In the genomic region with DNA sequence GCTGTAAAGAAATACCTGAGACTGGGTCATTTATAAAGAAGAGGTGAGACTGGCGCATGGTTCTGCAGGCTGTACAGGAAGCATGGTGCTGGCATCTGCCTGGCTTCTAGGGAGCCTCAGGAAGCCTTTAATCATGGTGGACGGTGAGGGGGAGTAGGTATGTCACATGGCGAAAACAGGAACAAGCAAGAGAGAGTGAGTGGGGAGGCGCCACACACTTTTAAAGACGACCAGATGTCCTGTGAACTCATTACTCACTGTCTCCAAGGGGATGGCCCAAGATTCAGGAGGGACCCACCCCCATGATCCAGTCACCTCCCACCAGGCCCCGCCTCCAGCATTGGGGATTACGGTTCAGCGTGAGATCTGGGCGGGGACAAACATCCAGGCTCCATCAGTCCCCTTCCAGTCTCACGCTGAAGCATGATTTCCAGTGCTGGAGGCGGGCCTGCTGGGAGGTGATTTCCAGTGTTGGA, we compare ENCODE assay signal across 9 cellular contexts. TPM values are rescaled to one million over a fixed set of nuclear protein-coding genes. Genes with fewer than 3 reads are reported as not detected.
A peak's percentile ranks its signal among the peaks of the same experiment; 100 is the strongest.
DNase-seq lines count a peak whose midpoint lies in the region; ATAC-seq, FAIRE-seq and TF ChIP-seq lines count a peak whose summit lies in the region.
"Had no signal": no experiment of that assay in that cellular context is flagged by ENCODE, and none has a peak within 500 bp of the region (broad histone marks: within the 10 kb centered on the region; RNA-seq: fewer than 3 reads in every experiment).

No MANE protein-coding gene starts in this region.

- ATAC-seq in esophagus mucosa, result peak; percentile 33
- ATAC-seq in GM18870 (IDR thresholded peaks at IDR 0.05; ENCODE audit: unreplicated experiment), result no peak
- no peak for ATAC-seq in HG03442 (IDR thresholded peaks at IDR 0.05; ENCODE audit: unreplicated experiment)

- POLR2A ChIA-PET in RWPE1 (lab: Yijun Ruan, JAX; ENCODE audit: low non-redundant PET), result interaction anchor here (0.5 kb wide), 1 partner anchor 32 kb away, joined by 3 read pairs; no protein-coding TSS in a partner anchor

- CTCF ChIA-PET in RWPE1 (lab: Yijun Ruan, JAX), result no interaction called here

- TF ChIP-seq CTCF in RWPE1 (conservative IDR thresholded peaks at IDR 0.05; ENCODE audit: low read depth) (no peak), D721Med (IDR thresholded peaks at IDR 0.05; ENCODE audit: insufficient read depth, missing control alignments) (no peak)

- H3K27ac ChIP-seq in RWPE1, result peak overlapping the region; percentile 17

- DNase-seq in GM04503 (ENCODE audit: low read depth) (peak; percentile 9), RWPE1 (ENCODE audit: low spot score) (no peak), putamen (ENCODE audit: low spot score) (no peak), D721Med (ENCODE audit: insufficient read length, low spot score) (no peak)
- DNase-seq in stimulated activated CD4-positive, alpha-beta T cell treated with anti-CD3 and anti-CD28 coated beads, Interleukin-15, amount 100 ng/mL, for 24 hours, result peak; percentile 64
- DNase-seq: MM.1S had no signal

- no peak for FAIRE-seq in D721Med (lab: Jason Lieb, UNC)

RNA-seq across cellular contexts. Expression of gene ZNF316, which starts 3.2 kb away (rescaled TPM):
- total RNA-seq in esophagus mucosa, result 10.4 TPM

RNA-seq across cellular contexts. Expression of gene ZNF853, which starts 24.9 kb away (rescaled TPM):
- 0.24 TPM for total RNA-seq in esophagus mucosa

RNA-seq across cellular contexts. Expression of gene INTS15, which starts 50.5 kb away (rescaled TPM):
- total RNA-seq in esophagus mucosa, result 13.7 TPM

Comparison
In these comparisons a context has a peak if more than half of its experiments do, and no peak if none do; other contexts are left out.
1. DNase-seq: peak in GM04503 (single experiment) and stimulated activated CD4-positive, alpha-beta T cell treated with anti-CD3 and anti-CD28 coated beads, Interleukin-15, amount 100 ng/mL, for 24 hours (single experiment); none in RWPE1 (single experiment), putamen (single experiment) and D721Med (single experiment).